In genomic region chr12:9454047-9454446, GRCh38 we compare ENCODE assay signal across 6 cellular contexts.
A peak's percentile ranks its signal among the peaks of the same experiment; 100 is the strongest.
DNase-seq lines count a peak whose midpoint lies in the region; ATAC-seq, FAIRE-seq and TF ChIP-seq lines count a peak whose summit lies in the region.
"Not testable (repeated sequence)": the region's sequence is repeated elsewhere in the genome, so short reads cannot be mapped to it uniquely, and the experiment has no call there.

No MANE protein-coding gene starts in this region.

- in situ Hi-C loops in K562 (cut with MboI), result loop anchor here (25.0 kb wide), 1 partner anchor 258 kb away; no protein-coding TSS in a partner anchor

- DNase-seq in HFFc6 (peak; percentile 25), OCI-M1 (lab: John Stamatoyannopoulos, UW) (peak; percentile 6), epithelial cell of esophagus (ENCODE audit: low read depth) (peak; percentile 93), foreskin keratinocyte (peak; percentile 78 to 89)
- DNase-seq in RWPE2 (ENCODE audit: low spot score); K562 (ENCODE audit: extremely low read depth in 1 of 4, low spot score in 3 of 4): not testable (repeated sequence)

- not testable (repeated sequence) for H3K4me1 Mint-ChIP-seq in HFFc6 (ENCODE audit: low read depth)

- not testable (repeated sequence) for H3K9me1 ChIP-seq in K562 (ENCODE audit: control insufficient read depth, insufficient read depth, low read length)

- not testable (repeated sequence) for FAIRE-seq in K562 (lab: Jason Lieb, UNC)

- TF ChIP-seq RAD21 in K562 (CRISPR knock-in tag; conservative IDR thresholded peaks at IDR 0.05 in 1 of 2, IDR thresholded peaks at IDR 0.05 in 1 of 2), result not testable (repeated sequence)

- not testable (repeated sequence) for H3K27me3 ChIP-seq in RWPE2 (ENCODE audit: insufficient read depth, poor library complexity, severe bottlenecking); K562 (ENCODE audit: control insufficient read depth in 2 of 2, insufficient read depth in 2 of 2, low read length in 2 of 2); foreskin keratinocyte

- not testable (repeated sequence) for BruUV-seq in K562 (replicated peaks; lab: Mats Ljungman, UMichigan)

- H3K79me2 ChIP-seq in K562 (ENCODE audit: control insufficient read depth, insufficient read depth, low read length), result not testable (repeated sequence)

- not testable (repeated sequence) for H3K36me3 Mint-ChIP-seq in HFFc6 (ENCODE audit: low read depth)

- not testable (repeated sequence) for H3K4me1 ChIP-seq in RWPE2 (ENCODE audit: insufficient read depth, poor library complexity, severe bottlenecking); K562 (replicated peaks in 1 of 2; ENCODE audit: control insufficient read depth in 2 of 2, insufficient read depth in 2 of 2, low read length in 2 of 2); foreskin keratinocyte

- WGBS in K562 (ENCODE audit: insufficient coverage, low coverage, missing lambda C conversion rate), result 56% methylated on average over 2 of the region's 2 CpGs

- CTCF ChIA-PET in K562 (lab: Yijun Ruan, JAX; ENCODE audit: low intra/inter-chr PET ratio), result not testable (repeated sequence)

- not testable (repeated sequence) for H3K4me2 ChIP-seq in K562 (ENCODE audit: insufficient read depth, low read length)

- H3K4me3 Mint-ChIP-seq in HFFc6, result not testable (repeated sequence)

- H3K9ac ChIP-seq in K562 (ENCODE audit: insufficient read depth in 1 of 2, low read depth in 2 of 2, low read length in 2 of 2), result not testable (repeated sequence)

- not testable (repeated sequence) for H3K4me3 ChIP-seq in RWPE2 (ENCODE audit: severe bottlenecking); K562; epithelial cell of esophagus (ENCODE audit: low read length)

- TF ChIP-seq POLR2A in K562 (conservative IDR thresholded peaks at IDR 0.05), result not testable (repeated sequence)

- TF ChIP-seq CTCF in HFFc6 (IDR thresholded peaks at IDR 0.05); RWPE2 (IDR thresholded peaks at IDR 0.05; ENCODE audit: poor library complexity, severe bottlenecking); K562 (IDR thresholded peaks at IDR 0.05 in 2 of 3, conservative IDR thresholded peaks at IDR 0.05 in 1 of 3; ENCODE audit: insufficient read depth in 2 of 3, low read depth in 1 of 3, low read length in 3 of 3); epithelial cell of esophagus (IDR thresholded peaks at IDR 0.05; ENCODE audit: insufficient read depth, low read depth, low read length, missing control alignments); foreskin keratinocyte (conservative IDR thresholded peaks at IDR 0.05): not testable (repeated sequence)

- not testable (repeated sequence) for H3K27ac Mint-ChIP-seq in HFFc6

- H3K9me3 ChIP-seq in RWPE2 (ENCODE audit: severe bottlenecking); K562 (replicated peaks; ENCODE audit: control insufficient read depth, insufficient read depth, low read depth, low read length): not testable (repeated sequence)

- not testable (repeated sequence) for H3K9me3 Mint-ChIP-seq in HFFc6

- not testable (repeated sequence) for H4K20me1 ChIP-seq in K562 (replicated peaks; ENCODE audit: control insufficient read depth, insufficient read depth, low read length)

- not testable (repeated sequence) for H3K27ac ChIP-seq in RWPE2 (ENCODE audit: poor library complexity, severe bottlenecking); foreskin keratinocyte
- peak overlapping the region; percentile 56; the same call in 1 of the 3 replicates for H3K27ac ChIP-seq in K562 (ENCODE audit: extremely low read depth, low read depth, low read length)

- H2AFZ ChIP-seq in K562 (ENCODE audit: low read depth, low read length), result not testable (repeated sequence)

- peak; percentile 48; the same call in 2 of the 3 replicates for ATAC-seq in RWPE2 (ENCODE audit: low read depth)
- not testable (repeated sequence) for ATAC-seq in K562
- peak; percentile 93 for ATAC-seq in foreskin keratinocyte

- intact Hi-C loops in K562 (cut with micrococcal nuclease), result not testable (repeated sequence)

- not testable (repeated sequence) for H3K36me3 ChIP-seq in RWPE2 (ENCODE audit: low read depth); K562 (ENCODE audit: control insufficient read depth, insufficient read depth, low read length)

- POLR2A ChIA-PET in K562 (lab: Yijun Ruan, JAX), result not testable (repeated sequence)

- not testable (repeated sequence) for TF ChIP-seq EP300 in K562 (IDR thresholded peaks at IDR 0.05; ENCODE audit: low read length)

- not testable (repeated sequence) for H3K27me3 Mint-ChIP-seq in HFFc6 (ENCODE audit: insufficient read depth)
